ENCODE assay signal across 24 cellular contexts in the genomic region with DNA sequence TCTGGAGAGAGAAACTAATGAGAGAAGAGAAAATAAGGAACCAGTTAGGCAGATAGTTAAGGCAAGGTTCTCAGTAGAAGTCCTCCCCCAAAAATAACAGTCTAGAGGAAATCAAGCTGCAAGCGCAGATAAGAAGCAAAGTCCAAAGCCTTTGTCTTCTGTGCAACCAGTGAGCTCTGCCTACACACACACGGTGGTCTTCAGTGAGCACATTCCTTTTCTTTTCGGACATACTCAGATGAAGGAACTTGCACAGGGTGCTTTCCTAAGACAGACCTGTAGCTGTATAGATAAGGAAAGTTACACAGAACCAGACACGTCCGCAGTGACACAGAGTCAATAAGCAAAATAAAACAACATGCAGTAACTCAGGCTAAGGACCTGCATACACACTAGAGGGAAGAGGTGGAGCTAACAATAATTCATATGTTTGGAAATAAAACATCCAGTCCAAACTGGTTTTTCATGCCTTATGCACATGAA. TPM values are rescaled to one million over a fixed set of nuclear protein-coding genes. Genes with fewer than 3 reads are reported as not detected.
"Had no signal": no experiment of that assay in that cellular context is flagged by ENCODE, and none has a peak within 500 bp of the region (broad histone marks: within the 10 kb centered on the region; RNA-seq: fewer than 3 reads in every experiment).

No MANE protein-coding gene starts in this region.

RNA-seq across cellular contexts. Expression of a gene that starts 29.3 kb away (rescaled TPM):
- total RNA-seq: activated naive CD4-positive, alpha-beta T cell treated with anti-CD3 and anti-CD28 coated beads for 36 hours; activated naive CD8-positive, alpha-beta T cell treated with anti-CD3 and anti-CD28 coated beads for 36 hours; activated T-helper 1 cell treated with anti-CD3 and anti-CD28 coated beads, Interleukin-12 subunit alpha, Interleukin-12 subunit beta, Interleukin-2, Interleukin-4 antibody, amounts not matched to agents 30 ng/mL and 10 ng/mL and 1 ng/mL, durations not matched to agents 14 hours and 24 hours and 36 hours; adrenal gland; aorta; cardiac septum; cerebellum; dorsolateral prefrontal cortex; endothelial cell of umbilical vein; esophagus squamous epithelium; glomerular endothelial cell; heart right ventricle; left ventricle myocardium inferior; lung; mononuclear cell; myocyte; osteocyte; progenitor cell of endocrine pancreas; renal cortical epithelial cell; right lobe of liver; skeletal muscle tissue; temporal lobe; tibial nerve; ureter had no signal
- polyA plus RNA-seq: adrenal gland, aorta, endothelial cell of umbilical vein, heart right ventricle, lung had no signal
